Comparison of ENCODE assay signal across 18 cellular contexts in the genomic region with DNA sequence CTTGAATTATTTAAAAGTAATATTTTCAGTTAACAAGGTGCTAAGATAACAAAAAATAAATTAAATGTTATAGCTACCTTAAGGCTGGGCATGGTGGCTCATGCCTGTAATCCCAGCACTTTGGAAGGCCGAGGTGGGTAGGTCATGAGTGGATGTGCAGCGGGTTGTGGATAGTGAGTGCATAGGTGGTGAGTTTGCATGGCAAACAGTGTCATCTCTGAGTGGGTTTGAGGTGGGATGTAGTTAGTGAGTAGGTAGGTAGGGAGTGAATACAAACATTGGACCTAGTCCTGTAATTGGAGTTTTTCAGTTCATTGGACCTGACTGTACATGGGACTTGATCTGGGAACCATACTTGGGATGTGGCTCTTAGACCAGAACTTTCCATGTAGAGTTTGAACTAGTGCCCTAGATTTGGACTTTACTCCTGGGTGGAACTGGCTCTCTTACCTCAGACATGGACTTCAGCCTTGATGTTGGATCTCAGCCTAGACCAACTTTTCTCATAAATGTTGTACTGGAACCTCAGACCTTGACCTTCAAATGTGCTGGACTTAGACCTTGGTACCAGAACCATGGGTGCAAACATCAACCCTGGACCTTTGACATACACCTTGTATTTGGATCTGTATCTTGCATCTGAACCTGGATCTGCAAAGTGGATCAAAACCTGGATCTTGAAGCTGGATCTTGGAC. TPM values are rescaled to one million over a fixed set of nuclear protein-coding genes. Genes with fewer than 3 reads are reported as not detected.
DNase-seq lines count a peak whose midpoint lies in the region; ATAC-seq, FAIRE-seq and TF ChIP-seq lines count a peak whose summit lies in the region.
"Had no signal": no experiment of that assay in that cellular context is flagged by ENCODE, and none has a peak within 500 bp of the region (broad histone marks: within the 10 kb centered on the region; RNA-seq: fewer than 3 reads in every experiment).

No MANE protein-coding gene starts in this region.

- intact Hi-C loops in left colon (cut with DNase I, micrococcal nuclease), result no loop called here
- intact Hi-C loops in right lobe of liver (cut with DNase I), result no loop called here

- no peaks in the 10 kb centered on the region for H3K4me1 ChIP-seq in right lobe of liver
- no peaks in the 10 kb centered on the region for H3K4me1 ChIP-seq in small intestine (ENCODE audit: control insufficient read depth in 2 of 2, insufficient read depth in 1 of 2, low read depth in 1 of 2, low read length in 1 of 2)
- H3K4me1 ChIP-seq: Caco-2 had no signal

- ATAC-seq in left colon, result peak; percentile 71
- peak in 3 of 4 donors; percentile 25 to 59 (median 47) for ATAC-seq in right lobe of liver
- ATAC-seq in effector memory CD8-positive, alpha-beta T cell (replicated peaks), result no peak
- ATAC-seq: HCT116 had no signal

- TF ChIP-seq CTCF in right lobe of liver (IDR thresholded peaks at IDR 0.05), result no peak

- FAIRE-seq in small intestine (lab: Jason Lieb, UNC), result no peak
- FAIRE-seq: A204.1, D721Med, G401.6, GM12891 had no signal

- H3K27ac ChIP-seq in right lobe of liver, result no peak overlapping the region
- no peak overlapping the region for H3K27ac ChIP-seq in small intestine (ENCODE audit: low read depth in 1 of 2, low read length in 1 of 2)
- H3K27ac ChIP-seq: C4-2B had no signal

- H3K4me3 ChIP-seq in right lobe of liver, result no peak overlapping the region
- no peak overlapping the region for H3K4me3 ChIP-seq in small intestine (ENCODE audit: low read depth in 1 of 2, low read length in 2 of 2)

- TF ChIP-seq POLR2A in right lobe of liver (IDR thresholded peaks at IDR 0.05), result no peak

- DNase-seq in left colon, result no peak
- DNase-seq in right lobe of liver, result no peak
- peak; percentile 2 for DNase-seq in small intestine
- DNase-seq in effector memory CD8-positive, alpha-beta T cell, result no peak
- no peak for DNase-seq in GM19238 (ENCODE audit: insufficient read length, low spot score)
- DNase-seq in HUDEP-2 (lab: John Stamatoyannopoulos, UW; ENCODE audit: unreplicated experiment in 76 of 76), result no peak
- DNase-seq: ACHN; AML-193; Caco-2; CD4-positive, alpha-beta T cell; GOT3; H7 had no signal

- H3K4me1 Mint-ChIP-seq in effector memory CD8-positive, alpha-beta T cell (ENCODE audit: low read depth in 2 of 2), result no peaks in the 10 kb centered on the region

- no peaks in the 10 kb centered on the region for H3K36me3 Mint-ChIP-seq in effector memory CD8-positive, alpha-beta T cell (ENCODE audit: insufficient read depth)

- H3K27ac Mint-ChIP-seq in effector memory CD8-positive, alpha-beta T cell, result no peak overlapping the region
- H3K27ac Mint-ChIP-seq: CD4-positive, alpha-beta T cell had no signal

- H3K9me3 ChIP-seq in right lobe of liver (no peaks in the 10 kb centered on the region), small intestine (ENCODE audit: control insufficient read depth, low read depth) (no peaks in the 10 kb centered on the region)
- H3K9me3 ChIP-seq: Caco-2 had no signal

- peaks cover 0 to 11% of the 10 kb centered on the region in 2 donors for H3K27me3 Mint-ChIP-seq in effector memory CD8-positive, alpha-beta T cell
- H3K27me3 Mint-ChIP-seq: CD4-positive, alpha-beta T cell had no signal

- no peak overlapping the region for H3K4me3 Mint-ChIP-seq in effector memory CD8-positive, alpha-beta T cell
- H3K4me3 Mint-ChIP-seq: CD4-positive, alpha-beta T cell had no signal

- H3K27me3 ChIP-seq in right lobe of liver (no peaks in the 10 kb centered on the region), small intestine (ENCODE audit: control insufficient read depth in 2 of 2, insufficient read depth in 2 of 2, low read length in 2 of 2) (no peaks in the 10 kb centered on the region)

- H3K9me3 Mint-ChIP-seq in effector memory CD8-positive, alpha-beta T cell, result peaks cover 8% of the 10 kb centered on the region in 2 donors

- H3K36me3 ChIP-seq in right lobe of liver (no peaks in the 10 kb centered on the region), small intestine (ENCODE audit: control insufficient read depth in 2 of 2, insufficient read depth in 2 of 2, low read length in 2 of 2) (no peaks in the 10 kb centered on the region)

- WGBS in right lobe of liver (ENCODE audit: insufficient coverage, low coverage, low lambda C conversion rate, missing lambda C conversion rate), result 32% methylated on average over 2 of the region's 2 CpGs
- 78 to 85% (median 79%) methylated on average over 2 of the region's 2 CpGs for WGBS in small intestine, 3 donors

RNA-seq across cellular contexts. Expression of gene SEC61G, which starts 47.0 kb away (rescaled TPM):
- 100 to 1,000 TPM; 113 to 114 TPM for total RNA-seq in left colon
- 100 to 1,000 TPM in 2 of 6 experiments, 10 to 100 TPM in 4; 44.0 to 171 (median 77.5) TPM for total RNA-seq in right lobe of liver
- polyA plus RNA-seq in small intestine, result 100 to 1,000 TPM; 297 to 506 (median 402) TPM
